30 cellular contexts compared by ENCODE assay signal in the genomic region with DNA sequence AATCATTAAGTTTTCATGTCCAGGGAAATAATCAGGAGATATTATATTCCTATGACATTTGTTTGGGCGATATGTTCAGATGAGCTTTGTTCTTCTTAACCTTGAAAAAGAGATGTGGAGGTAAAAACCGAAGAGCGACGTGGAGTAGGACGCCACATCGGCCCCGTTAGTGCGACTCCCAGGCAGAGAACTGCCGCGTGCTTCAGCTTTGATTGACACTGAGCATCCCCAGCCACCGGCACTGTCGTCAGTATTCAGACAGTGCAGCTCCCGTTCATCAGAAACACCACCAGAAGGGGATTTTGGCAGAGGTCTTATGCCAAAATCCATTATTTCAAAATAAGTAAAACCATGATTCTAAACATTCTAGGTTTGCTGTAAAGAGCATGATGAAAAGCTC.
"Had no signal": no experiment of that assay in that cellular context is flagged by ENCODE, and none has a peak within 500 bp of the region (broad histone marks: within the 10 kb centered on the region; RNA-seq: fewer than 3 reads in every experiment).

No MANE protein-coding gene starts in this region.

- DNase-seq: activated CD4-positive, alpha-beta memory T cell treated with anti-CD3 and anti-CD28 coated beads, Interleukin-2, amount 10 ng/mL, durations not matched to agents 7 days and 5 days; activated CD4-positive, alpha-beta T cell treated with anti-CD3 and anti-CD28 coated beads for 36 hours; activated CD4-positive, alpha-beta T cell treated with anti-CD3 and anti-CD28 coated beads, Interleukin-2, amount 50 U/mL, for 1 hour; activated CD4-positive, CD25-positive, alpha-beta regulatory T cell; activated CD8-positive, alpha-beta memory T cell treated with anti-CD3 and anti-CD28 coated beads, Interleukin-2, amount 50 U/mL, for 4 hours; activated effector memory CD4-positive, alpha-beta T cell treated with Interleukin-2 at 50 U/mL for 16 hours; activated naive CD4-positive, alpha-beta T cell; amygdala; brain microvascular endothelial cell; cerebellar nuclear complex; MM.1S; NCI-H1105; NCI-H1436; NCI-H1694 treated with DMSO at 0.1 percent for 48 hours; NCI-H2029 treated with DMSO at 0.1 percent for 48 hours; NCI-H510A treated with DMSO at 0.1 percent for 48 hours; NK-92 treated with Interleukin-12 subunit alpha and Interleukin-12 subunit beta, amount 100 ng/mL, for 24 hours; OCI-M1; Peyer's patch; SHP77; SW 1271; T-helper 17 cell; T-helper 9 cell had no signal

- H3K4me3 Mint-ChIP-seq: activated CD4-positive, alpha-beta memory T cell treated with anti-CD3 and anti-CD28 coated beads, Interleukin-2, amount 10 ng/mL, durations not matched to agents 7 days and 5 days; activated CD4-positive, alpha-beta T cell treated with anti-CD3 and anti-CD28 coated beads for 36 hours; activated naive CD4-positive, alpha-beta T cell treated with anti-CD3 and anti-CD28 coated beads, Interleukin-2, amount 50 U/mL, for 24 hours; T-helper 17 cell had no signal

- H3K36me3 Mint-ChIP-seq: IgD-negative memory B cell had no signal

- H3K27ac Mint-ChIP-seq: activated CD4-positive, alpha-beta memory T cell treated with anti-CD3 and anti-CD28 coated beads, Interleukin-2, amount 10 ng/mL, durations not matched to agents 7 days and 5 days; activated CD4-positive, alpha-beta T cell treated with anti-CD3 and anti-CD28 coated beads for 36 hours; activated naive CD4-positive, alpha-beta T cell treated with anti-CD3 and anti-CD28 coated beads, Interleukin-2, amount 50 U/mL, for 24 hours; IgD-negative memory B cell; T-helper 17 cell had no signal

- H3K27ac ChIP-seq: brain microvascular endothelial cell, cardiac muscle cell, KMS-11, Peyer's patch, RWPE1, SJSA1 had no signal

- H3K27me3 ChIP-seq: brain microvascular endothelial cell, cardiac muscle cell, Peyer's patch, SJSA1 had no signal

- H3K27me3 Mint-ChIP-seq: activated CD4-positive, alpha-beta memory T cell treated with anti-CD3 and anti-CD28 coated beads, Interleukin-2, amount 10 ng/mL, durations not matched to agents 7 days and 5 days; activated CD4-positive, alpha-beta T cell treated with anti-CD3 and anti-CD28 coated beads for 36 hours; activated naive CD4-positive, alpha-beta T cell treated with anti-CD3 and anti-CD28 coated beads, Interleukin-2, amount 50 U/mL, for 24 hours; IgD-negative memory B cell; T-helper 17 cell had no signal

- ATAC-seq: activated CD4-positive, alpha-beta T cell treated with anti-CD3 and anti-CD28 coated beads for 36 hours; SK-N-SH treated with all-trans-retinoic acid at 6 μM for 48 hours; T-helper 17 cell had no signal

- H3K9me3 ChIP-seq: Peyer's patch, SJSA1 had no signal

- H3K4me1 Mint-ChIP-seq: activated CD4-positive, alpha-beta memory T cell treated with anti-CD3 and anti-CD28 coated beads, Interleukin-2, amount 10 ng/mL, durations not matched to agents 7 days and 5 days; activated CD4-positive, alpha-beta T cell treated with anti-CD3 and anti-CD28 coated beads for 36 hours had no signal

- H3K9me3 Mint-ChIP-seq: activated CD4-positive, alpha-beta memory T cell treated with anti-CD3 and anti-CD28 coated beads, Interleukin-2, amount 10 ng/mL, durations not matched to agents 7 days and 5 days; activated naive CD4-positive, alpha-beta T cell treated with anti-CD3 and anti-CD28 coated beads, Interleukin-2, amount 50 U/mL, for 24 hours; IgD-negative memory B cell had no signal
